Comparison of ENCODE assay signal across 2 cellular contexts in the genomic region with DNA sequence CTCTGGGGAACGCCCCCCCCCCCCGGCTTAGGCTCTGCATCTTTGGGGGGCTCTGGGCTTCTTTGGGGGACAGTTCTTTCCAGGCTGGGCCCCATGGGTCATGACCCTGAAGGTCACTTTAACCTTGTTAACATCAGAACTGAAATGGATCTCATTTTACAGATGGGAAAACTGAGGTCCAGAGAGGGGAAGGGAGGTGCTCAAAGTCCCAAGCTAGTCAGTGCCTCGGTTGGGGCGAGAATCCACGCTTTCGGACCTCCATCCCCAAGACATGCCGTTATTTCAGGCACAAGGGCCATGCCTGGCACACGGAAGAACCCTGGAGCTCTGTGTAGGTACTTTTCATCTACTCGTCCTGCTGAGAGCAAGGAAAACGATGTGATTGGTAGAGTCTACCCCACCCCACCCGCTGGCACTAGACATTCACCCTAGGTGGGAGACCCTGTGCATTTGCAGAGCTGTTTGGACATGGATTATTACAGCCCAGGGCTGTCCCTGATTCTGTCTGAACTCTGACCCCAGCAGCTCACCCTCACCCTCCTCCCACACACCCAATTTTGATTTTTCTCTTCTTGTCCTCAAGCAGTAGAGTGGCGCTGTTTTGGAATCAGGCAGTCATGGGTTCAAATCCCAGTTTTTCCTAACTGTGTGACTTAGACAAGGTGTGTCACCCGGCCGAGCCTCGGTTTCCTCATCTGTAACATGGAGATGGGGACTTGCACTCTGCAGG.
TF ChIP-seq lines count a peak whose summit lies in the region.

No MANE protein-coding gene starts in this region.

TF ChIP-seq in HCT116, 20 proteins besides CTCF, POLR2A, EP300 and RAD21:
- TF ChIP-seq SP1 (IDR thresholded peaks at IDR 0.05; ENCODE audit: low read depth) (no peak), CEBPB (IDR thresholded peaks at IDR 0.05; ENCODE audit: low read depth) (no peak), YY1 (IDR thresholded peaks at IDR 0.05; ENCODE audit: extremely low read depth, insufficient replicate concordance, low read depth, low read length) (no peak), ZNF274 (IDR thresholded peaks at IDR 0.05; ENCODE audit: low read depth, low read length) (no peak), FOSL1 (IDR thresholded peaks at IDR 0.05; ENCODE audit: low read depth) (no peak), JUND (IDR thresholded peaks at IDR 0.05) (no peak), SIN3A (IDR thresholded peaks at IDR 0.05; ENCODE audit: low read depth) (no peak)
- TF ChIP-seq, protein P1, sequence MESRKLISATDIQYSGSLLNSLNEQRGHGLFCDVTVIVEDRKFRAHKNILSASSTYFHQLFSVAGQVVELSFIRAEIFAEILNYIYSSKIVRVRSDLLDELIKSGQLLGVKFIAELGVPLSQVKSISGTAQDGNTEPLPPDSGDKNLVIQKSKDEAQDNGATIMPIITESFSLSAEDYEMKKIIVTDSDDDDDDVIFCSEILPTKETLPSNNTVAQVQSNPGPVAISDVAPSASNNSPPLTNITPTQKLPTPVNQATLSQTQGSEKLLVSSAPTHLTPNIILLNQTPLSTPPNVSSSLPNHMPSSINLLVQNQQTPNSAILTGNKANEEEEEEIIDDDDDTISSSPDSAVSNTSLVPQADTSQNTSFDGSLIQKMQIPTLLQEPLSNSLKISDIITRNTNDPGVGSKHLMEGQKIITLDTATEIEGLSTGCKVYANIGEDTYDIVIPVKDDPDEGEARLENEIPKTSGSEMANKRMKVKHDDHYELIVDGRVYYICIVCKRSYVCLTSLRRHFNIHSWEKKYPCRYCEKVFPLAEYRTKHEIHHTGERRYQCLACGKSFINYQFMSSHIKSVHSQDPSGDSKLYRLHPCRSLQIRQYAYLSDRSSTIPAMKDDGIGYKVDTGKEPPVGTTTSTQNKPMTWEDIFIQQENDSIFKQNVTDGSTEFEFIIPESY (IDR thresholded peaks at IDR 0.05; ENCODE audit: extremely low read depth, insufficient replicate concordance, low read length) = no peak

TF ChIP-seq in K562, 482 proteins besides CTCF, POLR2A, EP300 and RAD21:
- TF ChIP-seq NR2C1 (IDR thresholded peaks at IDR 0.05) (peak; percentile 71), NR2C1 (tag; IDR thresholded peaks at IDR 0.05) (peak; percentile 79), NCOA6 (IDR thresholded peaks at IDR 0.05) (no peak), ZNF780A (CRISPR knock-in tag; IDR thresholded peaks at IDR 0.05) (no peak), NR2C2 (CRISPR knock-in tag; IDR thresholded peaks at IDR 0.05) (no peak), NR2C2 (tag; IDR thresholded peaks at IDR 0.05) (peak; percentile 66; the same call in 1 of the 2 replicates), BRF1 (IDR thresholded peaks at IDR 0.05; ENCODE audit: borderline replicate concordance, extremely low read depth, insufficient read length) (no peak), CTBP1 (IDR thresholded peaks at IDR 0.05; ENCODE audit: borderline replicate concordance) (no peak)
